In genomic region chr4:189050643-189051290, GRCh38 we compare ENCODE assay signal across 8 cellular contexts.
DNase-seq lines count a peak whose midpoint lies in the region; ATAC-seq, FAIRE-seq and TF ChIP-seq lines count a peak whose summit lies in the region.
"Not testable (repeated sequence)": the region's sequence is repeated elsewhere in the genome, so short reads cannot be mapped to it uniquely, and the experiment has no call there.

No MANE protein-coding gene starts in this region.

- H3K36me3 Mint-ChIP-seq in MCF 10A (ENCODE audit: insufficient read depth, unreplicated experiment): not testable (repeated sequence)

- not testable (repeated sequence) for H3K27ac Mint-ChIP-seq in MCF 10A (ENCODE audit: low read depth, unreplicated experiment)

- not testable (repeated sequence) for H3K27me3 ChIP-seq in OCI-LY1 (ENCODE audit: insufficient read depth, low read length); fibroblast of lung (ENCODE audit: control insufficient read depth, insufficient read depth, low read length)
- H3K27me3 ChIP-seq in HepG2 (ENCODE audit: control insufficient read depth in 1 of 2, insufficient read depth in 2 of 2, low read length in 2 of 2): peaks cover 0 to 20% of the 10 kb centered on the region in 2 experiments; a peak in 3 of 5 replicates
- H3K27me3 ChIP-seq in skeletal muscle satellite cell (ENCODE audit: control insufficient read depth, insufficient read depth, low read length): peaks cover 33% of the 10 kb centered on the region

- H3K27me3 Mint-ChIP-seq in MCF 10A (ENCODE audit: insufficient read depth, unreplicated experiment): not testable (repeated sequence)

- not testable (repeated sequence) for H3K9me3 Mint-ChIP-seq in MCF 10A (ENCODE audit: unreplicated experiment)

- H3K4me3 ChIP-seq in AG09309 (ENCODE audit: control insufficient read depth, low read depth, low read length) (peak overlapping the region; percentile 15), OCI-LY1 (ENCODE audit: low read depth, low read length, poor library complexity, severe bottlenecking) (peak overlapping the region; percentile 56), fibroblast of lung (replicated peaks in 1 of 4; ENCODE audit: control extremely low read depth in 1 of 4, insufficient read depth in 1 of 4, low read depth in 3 of 4, low read length in 4 of 4) (peak overlapping the region in 2 of 4 experiments; percentile 17 to 39), skeletal muscle satellite cell (ENCODE audit: low read length) (peak overlapping the region; percentile 59)
- H3K4me3 ChIP-seq in HepG2 (replicated peaks in 1 of 3; ENCODE audit: insufficient read depth in 1 of 3, low read depth in 2 of 3, low read length in 3 of 3): not testable (repeated sequence)

- TF ChIP-seq POLR2A in HepG2 (IDR thresholded peaks at IDR 0.05; ENCODE audit: insufficient read depth in 1 of 2, low read depth in 2 of 2, low read length in 2 of 2): not testable (repeated sequence)

- H3K9me2 ChIP-seq in OCI-LY1 (ENCODE audit: low read depth, low read length): not testable (repeated sequence)

- TF ChIP-seq RAD21 in HepG2 (CRISPR knock-in tag; IDR thresholded peaks at IDR 0.05): not testable (repeated sequence)

- not testable (repeated sequence) for FAIRE-seq in HepG2 (lab: Jason Lieb, UNC)

- peaks cover 75% of the 10 kb centered on the region for H3K4me1 ChIP-seq in OCI-LY1 (ENCODE audit: insufficient read depth, low read length, severe bottlenecking)
- not testable (repeated sequence) for H3K4me1 ChIP-seq in fibroblast of lung (ENCODE audit: control insufficient read depth, extremely low read depth, insufficient read depth, low read length); HepG2 (ENCODE audit: insufficient read depth, low read length); skeletal muscle satellite cell (ENCODE audit: control insufficient read depth, insufficient read depth, low read length)

- not testable (repeated sequence) for H3K79me2 ChIP-seq in OCI-LY1 (ENCODE audit: insufficient read depth, low read length); fibroblast of lung (ENCODE audit: control insufficient read depth, insufficient read depth, low read length); HepG2 (ENCODE audit: insufficient read depth, low read length)

- not testable (repeated sequence) for TF ChIP-seq EP300 in HepG2 (IDR thresholded peaks at IDR 0.05; ENCODE audit: low read depth in 2 of 2, low read length in 2 of 2); HepG2 (CRISPR knock-in tag; IDR thresholded peaks at IDR 0.05; ENCODE audit: borderline replicate concordance)

- BruUV-seq in MCF 10A (replicated peaks; lab: Mats Ljungman, UMichigan); HepG2 (replicated peaks; lab: Mats Ljungman, UMichigan): not testable (repeated sequence)

- POLR2A ChIA-PET in MCF 10A (lab: Yijun Ruan, JAX): interaction anchor here (0.6 to 0.9 kb wide), 3 partner anchors 26 to 132 kb away, joined by 3 to 4 read pairs (median 3); no protein-coding TSS in a partner anchor
- POLR2A ChIA-PET in HepG2 (lab: Yijun Ruan, JAX): not testable (repeated sequence)

- not testable (repeated sequence) for H3K36me3 ChIP-seq in OCI-LY1 (ENCODE audit: insufficient read depth, low read length); fibroblast of lung (ENCODE audit: control insufficient read depth, insufficient read depth, low read length); HepG2 (replicated peaks in 1 of 2; ENCODE audit: control insufficient read depth in 1 of 2, insufficient read depth in 2 of 2, low read length in 2 of 2); skeletal muscle satellite cell (ENCODE audit: insufficient read depth, low read length)

- H3K4me2 ChIP-seq in OCI-LY1 (ENCODE audit: low read length) (peak overlapping the region; percentile 69), fibroblast of lung (ENCODE audit: extremely low read depth, insufficient read depth, low read length) (peak overlapping the region; percentile 27), HepG2 (ENCODE audit: low read depth, low read length) (peak overlapping the region; percentile 32; the same call in 1 of the 2 replicates), skeletal muscle satellite cell (ENCODE audit: low read length) (peak overlapping the region; percentile 77)

- H3K9me3 ChIP-seq in OCI-LY1 (ENCODE audit: low read length); fibroblast of lung (ENCODE audit: control insufficient read depth, insufficient read depth, low read depth, low read length); HepG2 (ENCODE audit: low read length); skeletal muscle satellite cell (replicated peaks; ENCODE audit: low read length): not testable (repeated sequence)

- peak overlapping the region; percentile 38 for H3K27ac ChIP-seq in OCI-LY1 (ENCODE audit: low read depth, low read length, poor library complexity, severe bottlenecking)
- H3K27ac ChIP-seq in fibroblast of lung (ENCODE audit: insufficient read depth, low read length); HepG2 (ENCODE audit: extremely low read length, insufficient read depth, low read length): not testable (repeated sequence)

- in situ Hi-C loops in HepG2 (cut with HindIII; ENCODE audit: extremely low pct_ligation_motif_present, low pct_unique_long_range_greater_than_20kb): not testable (repeated sequence)

- intact Hi-C loops in MCF 10A (cut with micrococcal nuclease); HepG2 (cut with micrococcal nuclease; ENCODE audit: unreplicated experiment): not testable (repeated sequence)

- H3K9ac ChIP-seq in OCI-LY1 (ENCODE audit: low read length): peak overlapping the region; percentile 38; the same call in 1 of the 2 replicates
- not testable (repeated sequence) for H3K9ac ChIP-seq in fibroblast of lung (ENCODE audit: insufficient read depth, low read length); HepG2 (ENCODE audit: insufficient read depth, low read depth, low read length); skeletal muscle satellite cell (ENCODE audit: low read depth, low read length)

- not testable (repeated sequence) for H3K4me1 Mint-ChIP-seq in MCF 10A (ENCODE audit: insufficient read depth, unreplicated experiment)

- not testable (repeated sequence) for TF ChIP-seq CTCF in AG09309 (IDR thresholded peaks at IDR 0.05; ENCODE audit: control insufficient read depth, insufficient read depth, low read depth, low read length, missing control alignments); OCI-LY1 (IDR thresholded peaks at IDR 0.05; ENCODE audit: low read length); MCF 10A (IDR thresholded peaks at IDR 0.05; ENCODE audit: unreplicated experiment); fibroblast of lung (conservative IDR thresholded peaks at IDR 0.05 in 1 of 2, IDR thresholded peaks at IDR 0.05 in 1 of 2; ENCODE audit: low read depth in 1 of 2, low read length in 2 of 2); HepG2 (CRISPR knock-in tag; IDR thresholded peaks at IDR 0.05)

- DNase-seq in AG09309 (ENCODE audit: low read depth); fibroblast of lung (ENCODE audit: low read depth in 2 of 2); HepG2 (ENCODE audit: low spot score): not testable (repeated sequence)
- DNase-seq in EH (ENCODE audit: low read depth) (peak; percentile 7), LoVo (ENCODE audit: low spot score) (peak; percentile 27), MCF 10A (ENCODE audit: unreplicated experiment) (peak; percentile 32)

- not testable (repeated sequence) for H4K20me1 ChIP-seq in OCI-LY1 (ENCODE audit: insufficient read depth, low read length); fibroblast of lung (ENCODE audit: control insufficient read depth, extremely low read depth, insufficient read depth, low read length); HepG2 (ENCODE audit: insufficient read depth, low read length)

- not testable (repeated sequence) for H2AFZ ChIP-seq in OCI-LY1 (ENCODE audit: low read length); fibroblast of lung (ENCODE audit: low read length); HepG2 (ENCODE audit: low read length)

- CTCF ChIA-PET in MCF 10A (lab: Yijun Ruan, JAX): interaction anchor here (0.7 kb wide), 3 partner anchors 44 to 471 kb away, joined by 3 to 4 read pairs (median 4); no protein-coding TSS in a partner anchor
- CTCF ChIA-PET in HepG2 (lab: Yijun Ruan, JAX; ENCODE audit: low intra/inter-chr PET ratio, low total read pairs): not testable (repeated sequence)

- not testable (repeated sequence) for H3F3A ChIP-seq in OCI-LY1 (ENCODE audit: insufficient read depth, low read length)

- 4% methylated on average over 14 of the region's 21 CpGs for WGBS in HepG2 (ENCODE audit: low lambda C conversion rate)

- peak overlapping the region; percentile 50 for H3K4me3 Mint-ChIP-seq in MCF 10A (ENCODE audit: unreplicated experiment)

- not testable (repeated sequence) for ATAC-seq in HepG2

Comparison
In these comparisons a context has a peak if more than half of its experiments do, and no peak if none do; other contexts are left out.
1. H3K4me2 ChIP-seq: peak in every context shown above with its lines; median percentile 77 in skeletal muscle satellite cell; 69 in OCI-LY1; 32 in HepG2; 27 in fibroblast of lung.